8 cellular contexts compared by ENCODE assay signal in the genomic region with DNA sequence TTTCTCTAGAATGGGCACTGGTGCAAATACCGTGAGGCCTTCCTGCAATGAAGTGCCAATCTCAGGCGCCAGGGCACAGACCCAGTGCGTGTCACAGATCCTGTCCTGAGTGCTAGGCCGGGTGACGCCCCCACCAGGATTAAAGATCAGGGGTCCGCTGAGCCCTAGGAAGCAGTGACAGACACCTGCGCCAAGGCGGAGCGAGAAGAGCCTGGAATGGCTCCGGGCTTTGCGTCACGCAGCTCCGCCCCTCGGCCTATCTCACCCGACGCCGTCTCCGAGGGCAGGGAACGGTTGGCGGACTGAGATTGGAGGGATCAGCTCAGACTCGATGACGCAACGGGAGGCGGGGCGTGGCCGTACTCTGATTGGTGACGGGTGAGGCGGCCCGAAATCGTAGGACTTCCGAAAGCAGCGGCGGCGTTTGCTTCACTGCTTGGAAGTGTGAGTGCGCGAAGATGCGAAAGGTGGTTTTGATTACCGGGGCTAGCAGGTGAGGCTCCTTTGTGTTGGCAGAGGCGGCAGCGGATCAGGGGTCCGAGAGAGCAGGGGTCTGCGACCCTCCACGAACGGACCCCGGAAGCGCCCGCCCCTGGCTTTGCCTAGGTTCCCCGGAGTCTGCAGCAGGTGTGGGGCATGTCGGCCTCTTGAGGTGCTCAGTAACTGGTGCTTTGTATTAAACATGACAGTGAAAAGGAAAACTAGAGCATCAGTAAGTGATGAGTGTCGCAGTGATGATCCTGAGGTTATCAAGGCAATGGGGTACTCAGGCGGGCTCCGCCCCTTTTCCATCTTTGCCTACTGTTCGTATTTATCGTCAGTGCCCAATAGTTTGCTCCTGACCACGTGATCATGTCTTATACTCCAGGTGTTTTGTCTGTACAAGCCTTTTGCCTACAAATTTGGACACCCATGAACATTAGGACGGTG.
DNase-seq lines count a peak whose midpoint lies in the region; ATAC-seq and TF ChIP-seq lines count a peak whose summit lies in the region.
"Not testable (repeated sequence)": the region's sequence is repeated elsewhere in the genome, so short reads cannot be mapped to it uniquely, and the experiment has no call there.

No MANE protein-coding gene starts in this region.

- H3K9ac ChIP-seq in BLaER1 treated with 17β-estradiol and CSF1 and Interleukin-3, amounts not matched to agents 10 nM and 100 nM: peak overlapping the region in 5 of 11 experiments; percentile 26 to 60 (median 48); a peak in 4 of 22 replicates

- not testable (repeated sequence) for H4K20me1 ChIP-seq in BLaER1 treated with 17β-estradiol and CSF1 and Interleukin-3, amounts not matched to agents 10 nM and 100 nM

- H3K4me3 ChIP-seq in BLaER1 treated with 17β-estradiol and CSF1 and Interleukin-3, amounts not matched to agents 10 nM and 100 nM: peak overlapping the region; percentile 38 to 65 (median 52)
- peak overlapping the region; percentile 57 for H3K4me3 ChIP-seq in coronary artery
- H3K4me3 ChIP-seq in right lobe of liver: peak overlapping the region; percentile 26 to 56 (median 45)

- TF ChIP-seq CTCF in coronary artery (IDR thresholded peaks at IDR 0.05); right lobe of liver (IDR thresholded peaks at IDR 0.05): not testable (repeated sequence)

- H3K27ac ChIP-seq in BLaER1 treated with 17β-estradiol and CSF1 and Interleukin-3, amounts not matched to agents 10 nM and 100 nM: peak overlapping the region in 3 of 11 experiments; percentile 13 to 35 (median 20); a peak in 4 of 22 replicates
- H3K27ac ChIP-seq in coronary artery (peak overlapping the region; percentile 71 to 84), right lobe of liver (peak overlapping the region; percentile 80 to 97 (median 91))

- not testable (repeated sequence) for H3K36me3 ChIP-seq in BLaER1 treated with 17β-estradiol and CSF1 and Interleukin-3, amounts not matched to agents 10 nM and 100 nM; right lobe of liver

- not testable (repeated sequence) for H3K9me3 ChIP-seq in BLaER1 treated with 17β-estradiol and CSF1 and Interleukin-3, amounts not matched to agents 10 nM and 100 nM (replicated peaks in 1 of 11); right lobe of liver

- H3K4me1 ChIP-seq in BLaER1 treated with 17β-estradiol and CSF1 and Interleukin-3, amounts not matched to agents 10 nM and 100 nM; right lobe of liver: not testable (repeated sequence)

- intact Hi-C loops in right lobe of liver (cut with DNase I): not testable (repeated sequence)

- not testable (repeated sequence) for TF ChIP-seq POLR2A in right lobe of liver (IDR thresholded peaks at IDR 0.05)

- ATAC-seq in GM19372 (IDR thresholded peaks at IDR 0.05; ENCODE audit: low read depth, unreplicated experiment): peak; percentile 100
- ATAC-seq in HG03457 (IDR thresholded peaks at IDR 0.05; ENCODE audit: unreplicated experiment): peak; percentile 99
- peak; percentile 96 to 100 (median 98) for ATAC-seq in right lobe of liver

- whole genome bisulfite sequencing in right lobe of liver (ENCODE audit: insufficient coverage, low coverage, low lambda C conversion rate, missing lambda C conversion rate): 16% methylated on average over 8 of the region's 56 CpGs

- DNase-seq in NCI-H526 (lab: John Stamatoyannopoulos, UW) (peak; percentile 79 to 80), coronary artery (ENCODE audit: low spot score) (peak; percentile 80), right lobe of liver (peak; percentile 85 to 91 (median 87))
- DNase-seq in activated CD4-positive, alpha-beta T cell treated with anti-CD3 and anti-CD28 coated beads, Interleukin-2, amount 50 U/mL, for 24 hours (ENCODE audit: low read depth in 1 of 2, low spot score in 1 of 2): peak; percentile 49 to 65
- peak; percentile 74 to 77 for DNase-seq in stimulated activated CD4-positive, alpha-beta T cell treated with anti-CD3 and anti-CD28 coated beads, Interleukin-2, amount 100 ng/mL, for 24 hours

- not testable (repeated sequence) for H3K27me3 ChIP-seq in BLaER1 treated with 17β-estradiol and CSF1 and Interleukin-3, amounts not matched to agents 10 nM and 100 nM; right lobe of liver

- peak overlapping the region in 9 of 11 experiments; percentile 12 to 57 (median 39); a peak in 12 of 22 replicates for H3K4me2 ChIP-seq in BLaER1 treated with 17β-estradiol and CSF1 and Interleukin-3, amounts not matched to agents 10 nM and 100 nM
